ENCODE assay signal across 14 cellular contexts in the genomic region with DNA sequence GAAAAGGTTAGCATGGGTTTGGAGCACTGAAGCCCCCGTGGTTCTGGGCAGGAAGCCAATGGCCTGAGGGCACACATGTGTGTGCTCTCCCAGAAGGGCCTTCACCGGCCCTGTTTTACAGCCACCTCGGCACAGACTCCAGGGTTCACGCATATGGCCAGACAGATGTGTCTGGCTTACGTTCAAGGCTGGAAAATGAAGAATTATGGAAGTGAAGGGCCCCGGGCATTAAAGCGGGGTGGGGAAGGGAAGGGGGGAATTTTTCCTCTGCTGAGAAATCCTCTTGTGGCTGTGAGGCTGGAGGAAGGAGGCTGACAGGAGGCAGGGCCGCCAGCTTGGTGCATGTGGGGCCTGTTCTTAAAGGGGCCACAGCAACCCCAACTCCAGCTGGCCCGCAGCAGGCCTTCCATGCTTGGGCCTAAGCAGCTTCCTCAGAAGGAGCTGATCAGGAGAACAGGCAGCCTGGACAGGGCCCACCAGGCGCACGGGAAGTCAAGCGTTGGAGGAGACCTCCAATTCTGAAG. TPM values are rescaled to one million over a fixed set of nuclear protein-coding genes. Genes with fewer than 3 reads are reported as not detected.
DNase-seq lines count a peak whose midpoint lies in the region; ATAC-seq and TF ChIP-seq lines count a peak whose summit lies in the region.
"Had no signal": no experiment of that assay in that cellular context is flagged by ENCODE, and none has a peak within 500 bp of the region (broad histone marks: within the 10 kb centered on the region; RNA-seq: fewer than 3 reads in every experiment).

No MANE protein-coding gene starts in this region.

- H4K20me1 ChIP-seq in smooth muscle cell (ENCODE audit: low read depth) = no peaks in the 10 kb centered on the region

- no peaks in the 10 kb centered on the region for H3K27me3 ChIP-seq in SJCRH30
- no peaks in the 10 kb centered on the region for H3K27me3 ChIP-seq in right atrium auricular region
- no peaks in the 10 kb centered on the region for H3K27me3 ChIP-seq in smooth muscle cell (ENCODE audit: low read depth)

- H3K4me3 ChIP-seq in HFF-Myc (replicated peaks; ENCODE audit: low read depth, low read length) (no peak overlapping the region), SJCRH30 (no peak overlapping the region), right atrium auricular region (no peak overlapping the region), smooth muscle cell (no peak overlapping the region)

- H3K4me1 Mint-ChIP-seq in naive thymus-derived CD8-positive, alpha-beta T cell = peaks cover 0 to 25% (median 4%) of the 10 kb centered on the region in 4 donors

- no peaks in the 10 kb centered on the region for H3K9me3 Mint-ChIP-seq in naive thymus-derived CD8-positive, alpha-beta T cell
- H3K9me3 Mint-ChIP-seq: stimulated activated naive CD8-positive, alpha-beta T cell treated with anti-CD3 and anti-CD28 coated beads, Interleukin-15, amount 100 ng/mL, for 72 hours had no signal

- H2AFZ ChIP-seq in smooth muscle cell (ENCODE audit: low read depth) = no peak overlapping the region

- 43% methylated on average over 12 of the region's 12 CpGs for WGBS in smooth muscle cell (ENCODE audit: low lambda C conversion rate)

- POLR2A ChIA-PET in naive thymus-derived CD8-positive, alpha-beta T cell (lab: Charles Lee) = interaction anchor here (0.6 kb wide), 1 partner anchor 361 kb away, joined by 4 read pairs; no protein-coding TSS in a partner anchor

- H3K36me3 Mint-ChIP-seq in naive thymus-derived CD8-positive, alpha-beta T cell = peaks cover 0 to 81% (median 55%) of the 10 kb centered on the region in 3 donors

- H3K4me1 ChIP-seq in SJCRH30 = peaks cover 30% of the 10 kb centered on the region
- H3K4me1 ChIP-seq in right atrium auricular region = peaks cover 0 to 50% of the 10 kb centered on the region in 2 donors
- peaks cover 3% of the 10 kb centered on the region for H3K4me1 ChIP-seq in smooth muscle cell (ENCODE audit: low read depth)

- H3K9me3 ChIP-seq in SJCRH30 (replicated peaks) (no peaks in the 10 kb centered on the region), right atrium auricular region (no peaks in the 10 kb centered on the region), smooth muscle cell (replicated peaks; ENCODE audit: low read depth) (no peaks in the 10 kb centered on the region)

- no peak for TF ChIP-seq CTCF in HFF-Myc (IDR thresholded peaks at IDR 0.05; ENCODE audit: low read depth, low read length, missing control alignments)
- TF ChIP-seq CTCF in right atrium auricular region (IDR thresholded peaks at IDR 0.05) = no peak
- TF ChIP-seq CTCF in smooth muscle cell (IDR thresholded peaks at IDR 0.05; ENCODE audit: borderline replicate concordance, insufficient read depth, poor library complexity, severe bottlenecking) = no peak

- peak overlapping the region in 1 of 10 donors; percentile 66 for H3K27ac Mint-ChIP-seq in naive thymus-derived CD8-positive, alpha-beta T cell

- DNase-seq in HFF-Myc (ENCODE audit: extremely low read depth, low read depth) (peak; percentile 92), SJCRH30 (peak; percentile 81 to 88), right atrium auricular region (ENCODE audit: low spot score) (no peak), smooth muscle cell (lab: John Stamatoyannopoulos, UW; ENCODE audit: unreplicated experiment) (no peak)
- no peak for DNase-seq in naive thymus-derived CD8-positive, alpha-beta T cell
- DNase-seq: activated effector memory CD4-positive, alpha-beta T cell treated with anti-CD3 and anti-CD28 coated beads, Interleukin-2, amount 50 U/mL, for 16 hours; cortex of kidney; hypothalamus; NCI-H1105; stimulated activated CD4-positive, alpha-beta T cell treated with anti-CD3 and anti-CD28 coated beads, Interleukin-2, amount 100 ng/mL, for 24 hours; stimulated activated naive CD8-positive, alpha-beta T cell treated with anti-CD3 and anti-CD28 coated beads, Interleukin-15, amount 100 ng/mL, for 72 hours had no signal

- no peaks in the 10 kb centered on the region for H3K79me2 ChIP-seq in smooth muscle cell (ENCODE audit: low read depth)

- H3K27ac ChIP-seq in SJCRH30 (peak overlapping the region; percentile 52), right atrium auricular region (peak overlapping the region; percentile 49 to 69), smooth muscle cell (ENCODE audit: low read depth) (peak overlapping the region; percentile 31)

- H3K9ac ChIP-seq in smooth muscle cell (ENCODE audit: low read depth) = no peak overlapping the region

- ATAC-seq in HG03342 (IDR thresholded peaks at IDR 0.05; ENCODE audit: unreplicated experiment) (no peak), GM21367 (IDR thresholded peaks at IDR 0.05; ENCODE audit: unreplicated experiment) (no peak)
- ATAC-seq in naive thymus-derived CD8-positive, alpha-beta T cell = no peak
- ATAC-seq: Panc1; stimulated activated naive CD8-positive, alpha-beta T cell treated with anti-CD3 and anti-CD28 coated beads, Interleukin-15, amount 100 ng/mL, for 72 hours had no signal

- H3F3A ChIP-seq in smooth muscle cell (ENCODE audit: low read depth) = peaks cover 5% of the 10 kb centered on the region

- H3K4me2 ChIP-seq in smooth muscle cell = peak overlapping the region; percentile 31

- H3K4me3 Mint-ChIP-seq in naive thymus-derived CD8-positive, alpha-beta T cell = no peak overlapping the region

- peaks cover 0 to 2% (median 0%) of the 10 kb centered on the region in 5 donors for H3K27me3 Mint-ChIP-seq in naive thymus-derived CD8-positive, alpha-beta T cell
- H3K27me3 Mint-ChIP-seq: stimulated activated naive CD8-positive, alpha-beta T cell treated with anti-CD3 and anti-CD28 coated beads, Interleukin-15, amount 100 ng/mL, for 72 hours had no signal

- no peaks in the 10 kb centered on the region; the same call in 1 of the 2 replicates for H3K36me3 ChIP-seq in SJCRH30
- peaks cover 25% of the 10 kb centered on the region for H3K36me3 ChIP-seq in right atrium auricular region
- no peaks in the 10 kb centered on the region for H3K36me3 ChIP-seq in smooth muscle cell (ENCODE audit: low read depth)

RNA-seq across cellular contexts. Expression of gene HIC1, which starts 21.6 kb away (rescaled TPM):
- total RNA-seq in SJCRH30 (2014; rRNA removed; shearing (Covaris generic)) = 0.13 and 0.18 TPM in 2 replicates
- total RNA-seq in right atrium auricular region (10 to 100 TPM; 15.5 to 18.0 TPM), smooth muscle cell (2.6 and 2.9 TPM in 2 replicates)
- polyA plus RNA-seq in smooth muscle cell = 3.5 and 5.2 TPM in 2 replicates
- 1 to 10 TPM; 1.5 to 1.6 TPM for total RNA-seq in naive thymus-derived CD8-positive, alpha-beta T cell
- under 1 TPM in 2 of 3 donors, not detected in 1; 0.08 to 0.10 TPM for polyA plus RNA-seq in naive thymus-derived CD8-positive, alpha-beta T cell

RNA-seq across cellular contexts. Expression of gene OVCA2, which starts 34.7 kb away (rescaled TPM):
- total RNA-seq in SJCRH30 (2014; rRNA removed; shearing (Covaris generic)) = 14.1 and 17.2 TPM in 2 replicates
- total RNA-seq in right atrium auricular region = 10 to 100 TPM; 29.6 to 31.7 TPM
- 42.6 and 46.7 TPM in 2 replicates for total RNA-seq in smooth muscle cell
- 47.6 and 59.5 TPM in 2 replicates for polyA plus RNA-seq in smooth muscle cell
- total RNA-seq in naive thymus-derived CD8-positive, alpha-beta T cell = 10 to 100 TPM; 30.8 to 32.6 TPM
- polyA plus RNA-seq in naive thymus-derived CD8-positive, alpha-beta T cell = 10 to 100 TPM; 43.9 to 49.1 (median 45.8) TPM

RNA-seq across cellular contexts. Expression of gene DPH1, which starts 46.6 kb away (rescaled TPM):
- 14.4 and 14.6 TPM in 2 replicates for total RNA-seq in SJCRH30 (2014; rRNA removed; shearing (Covaris generic))
- 10 to 100 TPM; 17.2 to 21.6 TPM for total RNA-seq in right atrium auricular region
- 15.9 and 18.1 TPM in 2 replicates for total RNA-seq in smooth muscle cell
- polyA plus RNA-seq in smooth muscle cell = 33.6 and 46.6 TPM in 2 replicates
- 100 to 1,000 TPM; 124 TPM for total RNA-seq in naive thymus-derived CD8-positive, alpha-beta T cell
- 10 to 100 TPM; 26.6 to 47.0 (median 35.5) TPM for polyA plus RNA-seq in naive thymus-derived CD8-positive, alpha-beta T cell

RNA-seq across cellular contexts. Expression of gene RTN4RL1, which starts 51.4 kb away (rescaled TPM):
- 0.61 and 0.83 TPM in 2 replicates for total RNA-seq in SJCRH30 (2014; rRNA removed; shearing (Covaris generic))
- total RNA-seq in right atrium auricular region = 1 to 10 TPM; 1.8 to 5.0 TPM
- not detected in 2 replicates for total RNA-seq in smooth muscle cell
- polyA plus RNA-seq in smooth muscle cell = not detected in 2 replicates
- under 1 TPM; 0.41 to 0.57 TPM for total RNA-seq in naive thymus-derived CD8-positive, alpha-beta T cell
- under 1 TPM; 0.25 to 0.44 (median 0.35) TPM for polyA plus RNA-seq in naive thymus-derived CD8-positive, alpha-beta T cell

Comparison
In these comparisons a context has a peak if more than half of its experiments do, and no peak if none do; other contexts are left out.
1. DNase-seq: peak in HFF-Myc (single experiment) and SJCRH30 (2 of 2); none in right atrium auricular region (single experiment), smooth muscle cell (single experiment) and naive thymus-derived CD8-positive, alpha-beta T cell (0 of 10).
2. Peak in every context shown above with its lines, with median percentiles within 50 percentile points of each other: H3K27ac ChIP-seq.